16 cellular contexts compared by ENCODE assay signal in the genomic region with DNA sequence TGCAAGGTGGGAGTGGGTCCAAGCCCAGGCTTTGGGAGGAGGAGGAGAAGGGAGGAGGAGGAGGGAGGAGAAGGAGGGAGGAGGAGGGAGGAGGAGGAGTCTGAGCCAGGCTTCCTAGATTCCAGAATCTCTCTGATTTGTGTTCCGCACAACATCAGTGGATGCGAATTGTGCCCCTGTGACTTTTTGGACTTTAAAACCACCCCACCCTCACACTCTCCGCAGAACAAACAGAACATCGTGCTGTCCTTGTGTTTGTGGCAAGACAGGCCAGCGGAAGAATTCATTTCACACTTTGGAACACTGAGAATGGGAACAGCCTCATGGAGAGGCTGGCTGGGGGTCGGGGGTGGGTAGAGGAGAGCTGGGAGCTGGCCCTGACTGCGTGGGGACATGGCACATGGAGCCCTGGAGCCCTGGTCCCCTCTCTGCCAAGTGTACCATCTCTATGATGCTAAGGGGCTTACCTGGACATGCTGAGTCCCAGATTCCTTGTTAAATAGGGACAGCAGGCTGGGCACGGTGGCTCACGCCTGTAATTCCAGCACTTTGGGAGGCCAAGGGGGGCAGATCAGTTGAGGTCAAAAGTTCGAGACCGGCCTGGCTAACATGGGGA. TPM values are rescaled to one million over a fixed set of nuclear protein-coding genes. Genes with fewer than 3 reads are reported as not detected.
"Had no signal": no experiment of that assay in that cellular context is flagged by ENCODE, and none has a peak within 500 bp of the region (broad histone marks: within the 10 kb centered on the region; RNA-seq: fewer than 3 reads in every experiment).

No MANE protein-coding gene starts in this region.

- H3K4me2 ChIP-seq: neural progenitor cell had no signal

- H2AFZ ChIP-seq: neural progenitor cell, parathyroid adenoma had no signal

- H3K9me3 Mint-ChIP-seq: activated CD4-positive, alpha-beta T cell treated with anti-CD3 and anti-CD28 coated beads, Interleukin-2, amount 10 ng/mL, durations not matched to agents 24 days and 14 days had no signal

- H3K4me1 ChIP-seq: adrenal gland, parathyroid adenoma, thyroid gland had no signal

- H3K4me1 Mint-ChIP-seq: activated B cell treated with CpG ODN at 0.5 μM for 24 hours; activated CD4-positive, alpha-beta T cell treated with anti-CD3 and anti-CD28 coated beads, Interleukin-2, amount 10 ng/mL, durations not matched to agents 24 days and 14 days; activated T-helper 17 cell treated with anti-CD3 and anti-CD28 coated beads, Interleukin-2, amount 50 U/mL, for 72 hours; neural progenitor cell; stimulated activated memory B cell treated with anti-CD40 and anti-IgM and Interleukin-4, amounts not matched to agents 10 μg/mL and 1 μg/mL and 100 μg/mL, for 72 hours had no signal

- H3K4me3 ChIP-seq: adrenal gland, neural progenitor cell, thyroid gland had no signal

- H3K9me3 ChIP-seq: adrenal gland, thyroid gland had no signal

- H3K27ac Mint-ChIP-seq: activated B cell treated with CpG ODN at 0.5 μM for 24 hours; activated CD4-positive, alpha-beta T cell treated with anti-CD3 and anti-CD28 coated beads, Interleukin-2, amount 10 ng/mL, durations not matched to agents 24 days and 14 days; activated CD8-positive, alpha-beta T cell treated with anti-CD3 and anti-CD28 coated beads, Interleukin-2, amount 10 ng/mL, durations not matched to agents 7 days and 5 days; activated T-helper 17 cell treated with anti-CD3 and anti-CD28 coated beads, Interleukin-2, amount 50 U/mL, for 72 hours; mesothelial cell of epicardium; neural progenitor cell; stimulated activated memory B cell treated with anti-CD40 and anti-IgM and Interleukin-4, amounts not matched to agents 10 μg/mL and 1 μg/mL and 100 μg/mL, for 72 hours; T-helper 17 cell had no signal

- DNase-seq: activated B cell treated with CpG ODN at 0.5 μM for 24 hours; activated CD4-positive, alpha-beta T cell treated with anti-CD3 and anti-CD28 coated beads, Interleukin-2, amount 10 ng/mL, durations not matched to agents 24 days and 14 days; activated CD8-positive, alpha-beta T cell treated with anti-CD3 and anti-CD28 coated beads, Interleukin-2, amount 10 ng/mL, durations not matched to agents 7 days and 5 days; activated naive CD4-positive, alpha-beta T cell treated with anti-CD3 and anti-CD28 coated beads, Interleukin-2, amount 50 U/mL, for 16 hours; activated T-cell treated with anti-CD3 and anti-CD28 coated beads for 4 hours; adrenal gland; erythroblast; hippocampal formation; stimulated activated CD4-positive, alpha-beta T cell treated with anti-CD3 and anti-CD28 coated beads, Interleukin-2, amount 100 ng/mL, for 48 hours; T-helper 17 cell; thyroid gland had no signal

- H3K27ac ChIP-seq: adrenal gland, neural progenitor cell, parathyroid adenoma, thyroid gland had no signal

- ATAC-seq: activated CD8-positive, alpha-beta T cell treated with anti-CD3 and anti-CD28 coated beads, Interleukin-2, amount 10 ng/mL, durations not matched to agents 7 days and 5 days; activated T-helper 17 cell treated with anti-CD3 and anti-CD28 coated beads, Interleukin-2, amount 50 U/mL, for 72 hours; stimulated activated memory B cell treated with anti-CD40 and anti-IgM and Interleukin-4, amounts not matched to agents 10 μg/mL and 1 μg/mL and 100 μg/mL, for 72 hours; T-helper 17 cell had no signal

- H3K36me3 Mint-ChIP-seq: mesothelial cell of epicardium; neural progenitor cell; stimulated activated memory B cell treated with anti-CD40 and anti-IgM and Interleukin-4, amounts not matched to agents 10 μg/mL and 1 μg/mL and 100 μg/mL, for 72 hours had no signal

- H3K79me2 ChIP-seq: parathyroid adenoma had no signal

- H3K36me3 ChIP-seq: adrenal gland, neural progenitor cell, thyroid gland had no signal

- H3K27me3 ChIP-seq: adrenal gland, neural progenitor cell, thyroid gland had no signal

- H3K4me3 Mint-ChIP-seq: activated B cell treated with CpG ODN at 0.5 μM for 24 hours; activated CD4-positive, alpha-beta T cell treated with anti-CD3 and anti-CD28 coated beads, Interleukin-2, amount 10 ng/mL, durations not matched to agents 24 days and 14 days; activated CD8-positive, alpha-beta T cell treated with anti-CD3 and anti-CD28 coated beads, Interleukin-2, amount 10 ng/mL, durations not matched to agents 7 days and 5 days; activated T-helper 17 cell treated with anti-CD3 and anti-CD28 coated beads, Interleukin-2, amount 50 U/mL, for 72 hours; mesothelial cell of epicardium; neural progenitor cell; stimulated activated memory B cell treated with anti-CD40 and anti-IgM and Interleukin-4, amounts not matched to agents 10 μg/mL and 1 μg/mL and 100 μg/mL, for 72 hours; T-helper 17 cell had no signal

RNA-seq across cellular contexts. Expression of gene SHANK2, which starts 16.4 kb away (rescaled TPM):
- total RNA-seq: activated CD4-positive, alpha-beta T cell treated with anti-CD3 and anti-CD28 coated beads, Interleukin-2, amount 10 ng/mL, durations not matched to agents 24 days and 14 days; activated CD8-positive, alpha-beta T cell treated with anti-CD3 and anti-CD28 coated beads, Interleukin-2, amount 10 ng/mL, durations not matched to agents 7 days and 5 days; activated T-helper 17 cell treated with anti-CD3 and anti-CD28 coated beads, Interleukin-2, amount 50 U/mL, for 72 hours had no signal
